ENCODE assay signal across 17 cellular contexts in the genomic region with DNA sequence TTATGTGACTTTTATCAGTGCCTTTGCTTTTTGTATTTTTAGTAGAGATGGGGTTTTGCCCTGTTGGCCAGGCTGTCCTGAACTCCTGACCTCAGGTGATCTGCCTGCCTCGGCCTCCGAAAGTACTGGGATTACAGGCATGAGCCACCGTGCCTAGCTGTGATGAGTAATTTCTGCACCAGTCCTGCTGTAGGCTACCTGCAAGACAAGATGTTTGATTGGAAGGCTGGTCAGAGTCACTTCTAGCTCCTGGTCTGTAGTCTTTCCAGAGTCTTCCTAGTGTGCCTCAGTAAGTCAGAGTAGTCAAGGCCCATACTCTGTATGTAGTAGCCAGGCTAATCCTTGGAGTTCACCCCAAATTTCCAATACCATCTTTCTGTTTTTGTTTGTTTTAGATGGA.
"Had no signal": no experiment of that assay in that cellular context is flagged by ENCODE, and none has a peak within 500 bp of the region (broad histone marks: within the 10 kb centered on the region; RNA-seq: fewer than 3 reads in every experiment).

No MANE protein-coding gene starts in this region.

- H3K9me3 ChIP-seq: heart left ventricle, ovary, upper lobe of left lung, uterus had no signal

- H2AFZ ChIP-seq: neural progenitor cell had no signal

- DNase-seq: effector memory CD8-positive, alpha-beta T cell; foreskin melanocyte; heart left ventricle; hippocampal formation; left colon; mesendoderm; naive thymus-derived CD4-positive, alpha-beta T cell; nucleus accumbens; ovary; right cardiac atrium; small intestine; stimulated activated CD4-positive, alpha-beta T cell treated with anti-CD3 and anti-CD28 coated beads, Interleukin-12 subunit alpha, Interleukin-12 subunit beta, amount 100 ng/mL, for 4 hours; stimulated activated naive CD4-positive, alpha-beta T cell treated with Interleukin-2 at 50 U/mL for 16 hours; upper lobe of left lung; uterus had no signal

- FAIRE-seq: colon, small intestine had no signal

- ATAC-seq: effector memory CD8-positive, alpha-beta T cell; heart left ventricle; left colon; naive thymus-derived CD4-positive, alpha-beta T cell had no signal

- H3K4me2 ChIP-seq: neural progenitor cell had no signal

- H3K4me1 ChIP-seq: neural progenitor cell, upper lobe of left lung, uterus had no signal

- H3K27me3 ChIP-seq: neural progenitor cell, ovary, upper lobe of left lung, uterus had no signal

- H3K4me3 ChIP-seq: heart left ventricle, neural progenitor cell, ovary, upper lobe of left lung, uterus had no signal

- H3K9ac ChIP-seq: neural progenitor cell had no signal

- H3K36me3 ChIP-seq: heart left ventricle, neural progenitor cell, ovary, upper lobe of left lung, uterus had no signal

- H3K27ac ChIP-seq: heart left ventricle, neural progenitor cell, ovary, upper lobe of left lung, uterus had no signal
